8 cellular contexts compared by ENCODE assay signal in the genomic region with DNA sequence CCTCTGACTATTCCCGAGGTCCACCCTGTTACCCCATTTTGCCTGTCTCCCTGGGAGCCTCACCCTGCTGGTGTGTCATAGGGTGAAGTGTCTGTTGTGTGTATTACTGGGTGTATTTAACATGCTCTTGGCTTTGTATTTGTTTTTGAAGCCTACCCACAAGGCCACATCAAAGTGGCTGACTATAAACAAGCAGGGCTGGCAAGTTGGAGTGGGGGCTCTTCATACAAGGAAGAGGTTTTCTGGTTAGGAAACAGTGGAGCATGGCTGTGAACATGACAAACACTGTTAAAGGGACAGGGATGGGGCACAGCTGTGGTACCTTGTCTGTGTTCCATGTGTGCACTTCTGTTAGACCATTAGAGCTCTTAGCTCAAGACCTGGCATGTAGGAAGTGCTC. TPM values are rescaled to one million over a fixed set of nuclear protein-coding genes. Genes with fewer than 3 reads are reported as not detected.
A peak's percentile ranks its signal among the peaks of the same experiment; 100 is the strongest.
DNase-seq lines count a peak whose midpoint lies in the region; ATAC-seq and TF ChIP-seq lines count a peak whose summit lies in the region.

No MANE protein-coding gene starts in this region.

- H3K9me3 ChIP-seq in HCT116 (ENCODE audit: control insufficient read depth in 1 of 2, insufficient read depth in 1 of 2, low read depth in 1 of 2, low read length in 2 of 2) = no peaks in the 10 kb centered on the region
- H3K9me3 ChIP-seq in T-helper 17 cell (ENCODE audit: control insufficient read depth, low read length, poor library complexity, severe bottlenecking) = no peaks in the 10 kb centered on the region

- H3K36me3 Mint-ChIP-seq in CD14-positive monocyte = peaks cover 42 to 50% of the 10 kb centered on the region in 2 donors
- H3K36me3 Mint-ChIP-seq in T-helper 17 cell (ENCODE audit: low read depth) = peaks cover 13% of the 10 kb centered on the region

- no peaks in the 10 kb centered on the region for H3K79me2 ChIP-seq in HCT116 (ENCODE audit: insufficient read depth, low read length)

- DNase-seq in CD14-positive monocyte (ENCODE audit: low spot score) (no peak), HCT116 (ENCODE audit: low read depth, low spot score) (peak; percentile 33), T-helper 17 cell (peak; percentile 33 to 63 (median 49)), epithelial cell of esophagus (ENCODE audit: low read depth) (peak; percentile 72), stromal cell of bone marrow (ENCODE audit: low read depth) (peak; percentile 45), Right ventricle myocardium inferior (ENCODE audit: missing footprints) (no peak), globus pallidus (ENCODE audit: low spot score) (no peak)

- intact Hi-C loops in CD14-positive monocyte (cut with micrococcal nuclease) (no loop called here), HCT116 (cut with micrococcal nuclease) (no loop called here), Right ventricle myocardium inferior (cut with DNase I) (no loop called here)

- no peaks in the 10 kb centered on the region for H3K9me2 ChIP-seq in HCT116 (ENCODE audit: insufficient read depth)

- H3K9ac ChIP-seq in HCT116 (ENCODE audit: low read length) = no peak overlapping the region

- H3K4me1 Mint-ChIP-seq in CD14-positive monocyte = peaks cover 39% of the 10 kb centered on the region
- peaks cover 77% of the 10 kb centered on the region for H3K4me1 Mint-ChIP-seq in T-helper 17 cell

- RAD21 ChIA-PET in HCT116 (lab: Charles Lee; ENCODE audit: low non-redundant PET in 1 of 2, low total read pairs in 2 of 2, uncharacterized antibody in 2 of 2, unreplicated experiment in 2 of 2) = no interaction called here

- H4K20me1 ChIP-seq in HCT116 (ENCODE audit: insufficient read depth) = no peaks in the 10 kb centered on the region

- no peaks in the 10 kb centered on the region for H3K9me3 Mint-ChIP-seq in CD14-positive monocyte

- H3K4me3 Mint-ChIP-seq in CD14-positive monocyte = no peak overlapping the region
- peak overlapping the region; percentile 90 for H3K4me3 Mint-ChIP-seq in T-helper 17 cell

- H3K27me3 Mint-ChIP-seq in CD14-positive monocyte (ENCODE audit: low read depth in 3 of 3) (peaks cover 0 to 4% (median 0%) of the 10 kb centered on the region in 3 donors), T-helper 17 cell (no peaks in the 10 kb centered on the region)

- H3K27ac Mint-ChIP-seq in CD14-positive monocyte = peak overlapping the region in 4 of 7 donors; percentile 4 to 86 (median 63)
- H3K27ac Mint-ChIP-seq in T-helper 17 cell = peak overlapping the region; percentile 92

- BruUV-seq in HCT116 (replicated peaks; lab: Mats Ljungman, UMichigan) = no TSS peak

- H3K4me3 ChIP-seq in HCT116 (replicated peaks in 1 of 2; ENCODE audit: low read depth in 1 of 2, low read length in 2 of 2) (no peak overlapping the region), epithelial cell of esophagus (ENCODE audit: low read length) (no peak overlapping the region)

- no peak overlapping the region for H3K27ac ChIP-seq in HCT116 (ENCODE audit: low read depth, low read length)

- ATAC-seq in HCT116 = peak; percentile 74
- peak; percentile 83 for ATAC-seq in T-helper 17 cell
- no peak for ATAC-seq in Right ventricle myocardium inferior
- no peak for ATAC-seq in GM18520 (IDR thresholded peaks at IDR 0.05; ENCODE audit: unreplicated experiment)

- peak overlapping the region; percentile 30; the same call in 1 of the 2 replicates for H3K4me2 ChIP-seq in HCT116 (ENCODE audit: low read length)

- H3K4me1 ChIP-seq in HCT116 (ENCODE audit: control insufficient read depth in 1 of 2, insufficient read depth in 2 of 2, low read length in 2 of 2) = peaks cover 11% of the 10 kb centered on the region in 2 experiments

- POLR2A ChIA-PET in HCT116 (lab: Charles Lee) = no interaction called here

- CTCF ChIA-PET in HCT116 (lab: Charles Lee) = no interaction called here

- H3K27me3 ChIP-seq in HCT116 (ENCODE audit: insufficient read depth, low read length) = no peaks in the 10 kb centered on the region

- H2AFZ ChIP-seq in HCT116 (ENCODE audit: low read depth, low read length, poor library complexity, severe bottlenecking) = no peak overlapping the region

- TF ChIP-seq CTCF in CD14-positive monocyte (IDR thresholded peaks at IDR 0.05) = no peak
- TF ChIP-seq CTCF in HCT116 (IDR thresholded peaks at IDR 0.05 in 2 of 3, conservative IDR thresholded peaks at IDR 0.05 in 1 of 3; ENCODE audit: borderline replicate concordance in 1 of 3, insufficient read depth in 1 of 3, low read depth in 2 of 3, low read length in 2 of 3) = no peak
- no peak for TF ChIP-seq CTCF in epithelial cell of esophagus (IDR thresholded peaks at IDR 0.05; ENCODE audit: insufficient read depth, low read depth, low read length, missing control alignments)

- no peak for TF ChIP-seq RAD21 in HCT116 (IDR thresholded peaks at IDR 0.05; ENCODE audit: low read depth)

- H3K36me3 ChIP-seq in HCT116 (ENCODE audit: control insufficient read depth in 1 of 2, insufficient read depth in 2 of 2, low read length in 2 of 2) = no peaks in the 10 kb centered on the region

- no peak for TF ChIP-seq POLR2A in HCT116 (IDR thresholded peaks at IDR 0.05; ENCODE audit: borderline replicate concordance, extremely low read depth, insufficient read depth, insufficient read length)

TF ChIP-seq in HCT116, 20 proteins besides CTCF, POLR2A, EP300 and RAD21 (continues in another document):
- TF ChIP-seq EZH2 (IDR thresholded peaks at IDR 0.05) (no peak), POLR2AphosphoS5 (IDR thresholded peaks at IDR 0.05; ENCODE audit: low read depth, low read length) (no peak), FOSL1 (IDR thresholded peaks at IDR 0.05; ENCODE audit: low read depth) (no peak), EZH2phosphoT487 (IDR thresholded peaks at IDR 0.05; ENCODE audit: borderline replicate concordance) (no peak), SP1 (IDR thresholded peaks at IDR 0.05; ENCODE audit: low read depth) (peak; percentile 64), SRF (IDR thresholded peaks at IDR 0.05; ENCODE audit: low read depth) (no peak), EGR1 (IDR thresholded peaks at IDR 0.05; ENCODE audit: low read depth) (no peak), JUND (IDR thresholded peaks at IDR 0.05) (peak; percentile 51), YY1 (IDR thresholded peaks at IDR 0.05; ENCODE audit: extremely low read depth, insufficient replicate concordance, low read depth, low read length) (no peak), CEBPB (IDR thresholded peaks at IDR 0.05; ENCODE audit: low read depth) (peak; percentile 46; the same call in 1 of the 2 replicates), TCF7L2 (IDR thresholded peaks at IDR 0.05; ENCODE audit: borderline replicate concordance, extremely low read depth, insufficient read depth, insufficient read length) (peak; percentile 13), ZFX (IDR thresholded peaks at IDR 0.05) (no peak), ZNF274 (IDR thresholded peaks at IDR 0.05; ENCODE audit: low read depth, low read length) (no peak), CBX3 (IDR thresholded peaks at IDR 0.05; ENCODE audit: low read depth) (peak; percentile 8), ELF1 (IDR thresholded peaks at IDR 0.05; ENCODE audit: borderline replicate concordance, low read depth) (no peak; the same call in 1 of the 2 replicates), SIN3A (IDR thresholded peaks at IDR 0.05; ENCODE audit: low read depth) (no peak; the same call in 1 of the 2 replicates)
- TF ChIP-seq, protein P1, sequence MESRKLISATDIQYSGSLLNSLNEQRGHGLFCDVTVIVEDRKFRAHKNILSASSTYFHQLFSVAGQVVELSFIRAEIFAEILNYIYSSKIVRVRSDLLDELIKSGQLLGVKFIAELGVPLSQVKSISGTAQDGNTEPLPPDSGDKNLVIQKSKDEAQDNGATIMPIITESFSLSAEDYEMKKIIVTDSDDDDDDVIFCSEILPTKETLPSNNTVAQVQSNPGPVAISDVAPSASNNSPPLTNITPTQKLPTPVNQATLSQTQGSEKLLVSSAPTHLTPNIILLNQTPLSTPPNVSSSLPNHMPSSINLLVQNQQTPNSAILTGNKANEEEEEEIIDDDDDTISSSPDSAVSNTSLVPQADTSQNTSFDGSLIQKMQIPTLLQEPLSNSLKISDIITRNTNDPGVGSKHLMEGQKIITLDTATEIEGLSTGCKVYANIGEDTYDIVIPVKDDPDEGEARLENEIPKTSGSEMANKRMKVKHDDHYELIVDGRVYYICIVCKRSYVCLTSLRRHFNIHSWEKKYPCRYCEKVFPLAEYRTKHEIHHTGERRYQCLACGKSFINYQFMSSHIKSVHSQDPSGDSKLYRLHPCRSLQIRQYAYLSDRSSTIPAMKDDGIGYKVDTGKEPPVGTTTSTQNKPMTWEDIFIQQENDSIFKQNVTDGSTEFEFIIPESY (IDR thresholded peaks at IDR 0.05; ENCODE audit: extremely low read depth, insufficient replicate concordance, low read length) = no peak
- TF ChIP-seq, protein P2, sequence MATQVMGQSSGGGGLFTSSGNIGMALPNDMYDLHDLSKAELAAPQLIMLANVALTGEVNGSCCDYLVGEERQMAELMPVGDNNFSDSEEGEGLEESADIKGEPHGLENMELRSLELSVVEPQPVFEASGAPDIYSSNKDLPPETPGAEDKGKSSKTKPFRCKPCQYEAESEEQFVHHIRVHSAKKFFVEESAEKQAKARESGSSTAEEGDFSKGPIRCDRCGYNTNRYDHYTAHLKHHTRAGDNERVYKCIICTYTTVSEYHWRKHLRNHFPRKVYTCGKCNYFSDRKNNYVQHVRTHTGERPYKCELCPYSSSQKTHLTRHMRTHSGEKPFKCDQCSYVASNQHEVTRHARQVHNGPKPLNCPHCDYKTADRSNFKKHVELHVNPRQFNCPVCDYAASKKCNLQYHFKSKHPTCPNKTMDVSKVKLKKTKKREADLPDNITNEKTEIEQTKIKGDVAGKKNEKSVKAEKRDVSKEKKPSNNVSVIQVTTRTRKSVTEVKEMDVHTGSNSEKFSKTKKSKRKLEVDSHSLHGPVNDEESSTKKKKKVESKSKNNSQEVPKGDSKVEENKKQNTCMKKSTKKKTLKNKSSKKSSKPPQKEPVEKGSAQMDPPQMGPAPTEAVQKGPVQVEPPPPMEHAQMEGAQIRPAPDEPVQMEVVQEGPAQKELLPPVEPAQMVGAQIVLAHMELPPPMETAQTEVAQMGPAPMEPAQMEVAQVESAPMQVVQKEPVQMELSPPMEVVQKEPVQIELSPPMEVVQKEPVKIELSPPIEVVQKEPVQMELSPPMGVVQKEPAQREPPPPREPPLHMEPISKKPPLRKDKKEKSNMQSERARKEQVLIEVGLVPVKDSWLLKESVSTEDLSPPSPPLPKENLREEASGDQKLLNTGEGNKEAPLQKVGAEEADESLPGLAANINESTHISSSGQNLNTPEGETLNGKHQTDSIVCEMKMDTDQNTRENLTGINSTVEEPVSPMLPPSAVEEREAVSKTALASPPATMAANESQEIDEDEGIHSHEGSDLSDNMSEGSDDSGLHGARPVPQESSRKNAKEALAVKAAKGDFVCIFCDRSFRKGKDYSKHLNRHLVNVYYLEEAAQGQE (IDR thresholded peaks at IDR 0.05; ENCODE audit: low read depth) = no peak

RNA-seq across cellular contexts. Expression of a gene that starts 26.3 kb away (rescaled TPM):
- polyA plus RNA-seq in CD14-positive monocyte = 1 to 10 TPM; 2.1 to 3.3 TPM
- 10.7 TPM for total RNA-seq in HCT116 (2021; ENCODE audit: unreplicated experiment)
- 4.4 and 5.4 TPM in 2 replicates for polyA plus RNA-seq in HCT116 (2012)
- 100 to 1,000 TPM; 172 to 197 TPM for total RNA-seq in T-helper 17 cell
- total RNA-seq in Right ventricle myocardium inferior = 54.9 TPM

Comparison
In these comparisons a context has a peak if more than half of its experiments do, and no peak if none do; other contexts are left out.
1. DNase-seq: peak in HCT116 (single experiment), T-helper 17 cell (3 of 3), epithelial cell of esophagus (single experiment) and stromal cell of bone marrow (single experiment); none in CD14-positive monocyte (single experiment), Right ventricle myocardium inferior (single experiment) and globus pallidus (single experiment).
2. ATAC-seq: peak in HCT116 (single experiment) and T-helper 17 cell (single experiment); none in Right ventricle myocardium inferior (single experiment) and GM18520 (single experiment).